ENCODE assay signal across 18 cellular contexts in the genomic region with DNA sequence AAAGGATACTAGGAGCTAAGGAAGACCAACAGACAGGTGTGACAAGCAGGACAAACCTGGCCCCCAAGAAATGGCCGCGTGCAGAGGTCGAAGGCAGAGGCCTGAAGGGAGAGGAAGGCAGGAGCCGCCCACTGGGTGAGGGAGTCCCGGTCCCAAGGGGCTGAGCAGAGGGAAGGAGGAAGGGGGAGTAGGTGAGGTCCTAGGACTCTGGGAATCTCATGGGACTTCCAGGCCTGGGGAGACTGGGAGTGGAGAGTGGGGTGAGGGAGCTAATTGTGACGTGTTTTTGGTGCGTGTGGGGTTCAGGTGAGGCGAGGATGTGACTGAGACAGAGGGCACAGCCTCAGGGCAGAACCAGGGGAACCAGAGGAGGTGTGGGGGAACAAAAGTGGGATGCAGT. TPM values are rescaled to one million over a fixed set of nuclear protein-coding genes. Genes with fewer than 3 reads are reported as not detected.
DNase-seq lines count a peak whose midpoint lies in the region; ATAC-seq, FAIRE-seq and TF ChIP-seq lines count a peak whose summit lies in the region.
"Had no signal": no experiment of that assay in that cellular context is flagged by ENCODE, and none has a peak within 500 bp of the region (broad histone marks: within the 10 kb centered on the region; RNA-seq: fewer than 3 reads in every experiment).

No MANE protein-coding gene starts in this region.

- peaks cover 50 to 62% of the 10 kb centered on the region in 2 donors for H3K4me1 Mint-ChIP-seq in natural killer cell treated with Interleukin-12 subunit alpha and Interleukin-12 subunit beta and Interleukin-15 and Interleukin-18, amount 100 ng/mL, for 72 hours (ENCODE audit: low read depth in 2 of 2)
- H3K4me1 Mint-ChIP-seq in natural killer cell (peaks cover 0 to 5% of the 10 kb centered on the region in 2 donors), activated B cell treated with CpG ODN at 0.5 μM for 24 hours (peaks cover 13% of the 10 kb centered on the region)
- H3K4me1 Mint-ChIP-seq: immature natural killer cell had no signal

- ATAC-seq in natural killer cell treated with Interleukin-12 subunit alpha and Interleukin-12 subunit beta and Interleukin-15 and Interleukin-18, amount 100 ng/mL, for 72 hours = no peak
- ATAC-seq in natural killer cell (no peak), activated B cell treated with CpG ODN at 0.5 μM for 24 hours (ENCODE audit: low read depth) (no peak), K562 (no peak), HG02852 (IDR thresholded peaks at IDR 0.05; ENCODE audit: unreplicated experiment) (no peak), GM19324 (IDR thresholded peaks at IDR 0.05; ENCODE audit: low FRiP score, unreplicated experiment) (no peak)

- no peaks in the 10 kb centered on the region for H3K79me2 ChIP-seq in K562 (ENCODE audit: control insufficient read depth, insufficient read depth, low read length)

- CTCF ChIA-PET in activated B cell treated with CpG ODN at 0.5 μM for 24 hours (lab: Charles Lee) = interaction anchor here (0.9 kb wide), 1 partner anchor 10 kb away, joined by 4 read pairs; no protein-coding TSS in a partner anchor
- CTCF ChIA-PET in K562 (lab: Yijun Ruan, JAX; ENCODE audit: low intra/inter-chr PET ratio) = no interaction called here

- POLR2A ChIA-PET in activated B cell treated with CpG ODN at 0.5 μM for 24 hours (lab: Charles Lee) (no interaction called here), K562 (lab: Yijun Ruan, JAX) (no interaction called here)

- peaks cover under 1% of the 10 kb centered on the region for H3K9me3 Mint-ChIP-seq in natural killer cell treated with Interleukin-12 subunit alpha and Interleukin-12 subunit beta and Interleukin-15 and Interleukin-18, amount 100 ng/mL, for 72 hours
- H3K9me3 Mint-ChIP-seq in natural killer cell = no peaks in the 10 kb centered on the region
- no peaks in the 10 kb centered on the region for H3K9me3 Mint-ChIP-seq in activated B cell treated with CpG ODN at 0.5 μM for 24 hours
- H3K9me3 Mint-ChIP-seq: immature natural killer cell had no signal

- no peak overlapping the region for H3K4me3 ChIP-seq in K562
- H3K4me3 ChIP-seq: coronary artery, thyroid gland had no signal

- in situ Hi-C loops in K562 (cut with MboI) = loop anchor here (10.0 kb wide), 1 partner anchor 262 kb away; no protein-coding TSS in a partner anchor

- peaks cover 9 to 51% of the 10 kb centered on the region in 2 experiments; a peak in 4 of 5 replicates for H3K27me3 ChIP-seq in K562 (ENCODE audit: control insufficient read depth in 2 of 2, insufficient read depth in 2 of 2, low read length in 2 of 2)
- H3K27me3 ChIP-seq: thyroid gland had no signal

- TF ChIP-seq EP300 in K562 (IDR thresholded peaks at IDR 0.05; ENCODE audit: low read length) = no peak

- H3K27me3 Mint-ChIP-seq in natural killer cell treated with Interleukin-12 subunit alpha and Interleukin-12 subunit beta and Interleukin-15 and Interleukin-18, amount 100 ng/mL, for 72 hours = peaks cover 0 to 5% of the 10 kb centered on the region in 2 donors
- H3K27me3 Mint-ChIP-seq in natural killer cell (ENCODE audit: low read depth in 2 of 2) (no peaks in the 10 kb centered on the region), activated B cell treated with CpG ODN at 0.5 μM for 24 hours (no peaks in the 10 kb centered on the region)

- BruUV-seq in K562 (replicated peaks; lab: Mats Ljungman, UMichigan) = no TSS peak

- peak overlapping the region; percentile 78 to 90 for H3K27ac Mint-ChIP-seq in natural killer cell treated with Interleukin-12 subunit alpha and Interleukin-12 subunit beta and Interleukin-15 and Interleukin-18, amount 100 ng/mL, for 72 hours
- peak overlapping the region in 1 of 2 donors; percentile 46 for H3K27ac Mint-ChIP-seq in natural killer cell
- H3K27ac Mint-ChIP-seq in activated B cell treated with CpG ODN at 0.5 μM for 24 hours = peak overlapping the region; percentile 68

- DNase-seq in natural killer cell treated with Interleukin-12 subunit alpha and Interleukin-12 subunit beta and Interleukin-15 and Interleukin-18, amount 100 ng/mL, for 72 hours (ENCODE audit: low spot score) = no peak
- no peak for DNase-seq in natural killer cell
- DNase-seq in activated B cell treated with CpG ODN at 0.5 μM for 24 hours = no peak
- DNase-seq in K562 (ENCODE audit: extremely low read depth in 1 of 4, low spot score in 3 of 4) = no peak
- no peak for DNase-seq in SKM-1 treated with dmso at 0.1 percent for 144 hours (lab: John Stamatoyannopoulos, UW; ENCODE audit: unreplicated experiment)
- DNase-seq: immature natural killer cell, Karpas-422, NCI-H1048, NCI-H2081, occipital lobe, RPMI8226, thyroid gland had no signal

- H3K36me3 ChIP-seq in K562 (ENCODE audit: control insufficient read depth, insufficient read depth, low read length) = no peaks in the 10 kb centered on the region
- H3K36me3 ChIP-seq: thyroid gland had no signal

- no peak for TF ChIP-seq POLR2A in K562 (conservative IDR thresholded peaks at IDR 0.05)

- H3K4me1 ChIP-seq in K562 (replicated peaks in 1 of 2; ENCODE audit: control insufficient read depth in 2 of 2, insufficient read depth in 2 of 2, low read length in 2 of 2) = no peaks in the 10 kb centered on the region
- H3K4me1 ChIP-seq: thyroid gland had no signal

- no peak for TF ChIP-seq RAD21 in K562 (CRISPR knock-in tag; conservative IDR thresholded peaks at IDR 0.05 in 1 of 2, IDR thresholded peaks at IDR 0.05 in 1 of 2)

- H3K4me2 ChIP-seq in K562 (ENCODE audit: insufficient read depth, low read length) = no peak overlapping the region

- intact Hi-C loops in natural killer cell (cut with micrococcal nuclease) = no loop called here
- intact Hi-C loops in activated B cell treated with CpG ODN at 0.5 μM for 24 hours (cut with micrococcal nuclease) = no loop called here
- intact Hi-C loops in K562 (cut with micrococcal nuclease) = no loop called here

- H3K36me3 Mint-ChIP-seq in natural killer cell treated with Interleukin-12 subunit alpha and Interleukin-12 subunit beta and Interleukin-15 and Interleukin-18, amount 100 ng/mL, for 72 hours = peaks cover 4% of the 10 kb centered on the region
- H3K36me3 Mint-ChIP-seq in natural killer cell = no peaks in the 10 kb centered on the region
- no peaks in the 10 kb centered on the region for H3K36me3 Mint-ChIP-seq in activated B cell treated with CpG ODN at 0.5 μM for 24 hours (ENCODE audit: low read depth)

- no peaks in the 10 kb centered on the region for H3K9me3 ChIP-seq in K562 (replicated peaks; ENCODE audit: control insufficient read depth, insufficient read depth, low read depth, low read length)
- H3K9me3 ChIP-seq: thyroid gland had no signal

- peak overlapping the region; percentile 53 for H3K4me3 Mint-ChIP-seq in natural killer cell treated with Interleukin-12 subunit alpha and Interleukin-12 subunit beta and Interleukin-15 and Interleukin-18, amount 100 ng/mL, for 72 hours
- H3K4me3 Mint-ChIP-seq in natural killer cell (no peak overlapping the region), activated B cell treated with CpG ODN at 0.5 μM for 24 hours (no peak overlapping the region)
- H3K4me3 Mint-ChIP-seq: immature natural killer cell had no signal

- no peaks in the 10 kb centered on the region for H4K20me1 ChIP-seq in K562 (replicated peaks; ENCODE audit: control insufficient read depth, insufficient read depth, low read length)

- FAIRE-seq in K562 (lab: Jason Lieb, UNC) = no peak
- FAIRE-seq: endothelial cell of umbilical vein had no signal

- WGBS in K562 (ENCODE audit: insufficient coverage, low coverage, missing lambda C conversion rate) = 0% methylated on average over 5 of the region's 8 CpGs

- no peak overlapping the region for H3K9ac ChIP-seq in K562 (ENCODE audit: insufficient read depth in 1 of 2, low read depth in 2 of 2, low read length in 2 of 2)

- no peak overlapping the region for H2AFZ ChIP-seq in K562 (ENCODE audit: low read depth, low read length)

- no peak overlapping the region for H3K27ac ChIP-seq in K562 (ENCODE audit: extremely low read depth, low read depth, low read length)
- H3K27ac ChIP-seq: coronary artery, thyroid gland had no signal

- H3K9me1 ChIP-seq in K562 (ENCODE audit: control insufficient read depth, insufficient read depth, low read length) = no peaks in the 10 kb centered on the region

- TF ChIP-seq CTCF in natural killer cell (IDR thresholded peaks at IDR 0.05) = no peak
- no peak for TF ChIP-seq CTCF in activated B cell treated with CpG ODN at 0.5 μM for 24 hours (IDR thresholded peaks at IDR 0.05)
- no peak for TF ChIP-seq CTCF in K562 (IDR thresholded peaks at IDR 0.05 in 2 of 3, conservative IDR thresholded peaks at IDR 0.05 in 1 of 3; ENCODE audit: insufficient read depth in 2 of 3, low read depth in 1 of 3, low read length in 3 of 3)

RNA-seq across cellular contexts. Expression of a gene that starts 11.7 kb away (rescaled TPM):
- total RNA-seq in natural killer cell treated with Interleukin-12 subunit alpha and Interleukin-12 subunit beta and Interleukin-15 and Interleukin-18, amount 100 ng/mL, for 72 hours = 10 to 100 TPM in 1 of 2 donors, 1 to 10 TPM in 1; 5.3 to 21.2 TPM
- 1 to 10 TPM; 1.4 to 4.8 (median 2.1) TPM for total RNA-seq in natural killer cell
- total RNA-seq in activated B cell treated with CpG ODN at 0.5 μM for 24 hours = 11.7 and 12.5 TPM in 2 replicates
- 0.09 TPM in 1 of 2 replicates, not detected in the other for total RNA-seq in K562 (2011; cell fraction: chromatin; rRNA removed; ENCODE audit: low replicate concordance)
- total RNA-seq in K562 (2011; cell fraction: nucleolus; rRNA removed) = not detected in 2 replicates
- total RNA-seq in K562 (2011; cell fraction: nucleoplasm; rRNA removed) = not detected in 2 replicates
- total RNA-seq in K562 (2014; rRNA removed) = not detected in 2 replicates
- total RNA-seq in K562 (2014; rRNA removed; fragmentation: Illumina TruSeq; extraction: Trizol) = not detected in 2 replicates
- 0.11 TPM in 1 of 2 replicates, not detected in the other for total RNA-seq in K562 (2015; rRNA removed; fragmentation: Illumina TruSeq; extraction: Trizol)
- 1.5 and 3.2 TPM in 2 replicates for total RNA-seq in K562 (2021)
- 0.08 TPM in 1 of 2 replicates, not detected in the other for polyA plus RNA-seq in K562 (2011; rRNA removed)
- polyA plus RNA-seq in K562 (2011; cell fraction: cytosol; rRNA removed) = 0.15 TPM in 1 of 2 replicates, not detected in the other
- not detected in 2 replicates for polyA plus RNA-seq in K562 (2011; cell fraction: nucleus; rRNA removed)
- 0.11 and 0.13 TPM in 2 replicates for polyA plus RNA-seq in K562 (2012)
- polyA plus RNA-seq in K562 (2014; fragmentation: Illumina TruSeq; extraction: Trizol) = not detected in 2 replicates
- not detected for polyA plus RNA-seq in K562 (2014; fragmentation: Nextera tagmentation; extraction: Ambion mirVana)
- not detected in 2 replicates for polyA plus RNA-seq in K562 (2014; rRNA removed)
- not detected in 2 replicates for polyA minus RNA-seq in K562 (2011; rRNA and poly(A)+ RNA removed)
- polyA minus RNA-seq in K562 (2011; cell fraction: cytosol; rRNA and poly(A)+ RNA removed) = not detected in 2 replicates
- polyA minus RNA-seq in K562 (2011; cell fraction: nucleus; rRNA and poly(A)+ RNA removed) = 0.22 TPM in 1 of 2 replicates, not detected in the other

RNA-seq across cellular contexts. Expression of a gene that starts 44.5 kb away (rescaled TPM):
- 100 to 1,000 TPM; 219 to 220 TPM for total RNA-seq in natural killer cell treated with Interleukin-12 subunit alpha and Interleukin-12 subunit beta and Interleukin-15 and Interleukin-18, amount 100 ng/mL, for 72 hours
- total RNA-seq in natural killer cell (10 to 100 TPM; 12.6 to 32.5 (median 21.4) TPM), activated B cell treated with CpG ODN at 0.5 μM for 24 hours (160 and 171 TPM in 2 replicates), K562 (2014; rRNA removed) (1.0 and 3.4 TPM in 2 replicates), K562 (2014; rRNA removed; fragmentation: Illumina TruSeq; extraction: Trizol) (0.26 TPM in 1 of 2 replicates, not detected in the other), K562 (2015; rRNA removed; fragmentation: Illumina TruSeq; extraction: Trizol) (2.1 and 2.9 TPM in 2 replicates), K562 (2021) (0.31 and 0.49 TPM in 2 replicates)
- total RNA-seq in K562 (2011; cell fraction: chromatin; rRNA removed; ENCODE audit: low replicate concordance) = not detected in 2 replicates
- 0.50 TPM in 1 of 2 replicates, not detected in the other for total RNA-seq in K562 (2011; cell fraction: nucleolus; rRNA removed)
- total RNA-seq in K562 (2011; cell fraction: nucleoplasm; rRNA removed) = not detected in 2 replicates
- polyA plus RNA-seq in K562 (2011; rRNA removed) (0.32 TPM in 1 of 2 replicates, not detected in the other), K562 (2014; fragmentation: Illumina TruSeq; extraction: Trizol) (0.55 and 1.1 TPM in 2 replicates), K562 (2014; fragmentation: Nextera tagmentation; extraction: Ambion mirVana) (under 1 TPM; 0.13 to 0.28 TPM), K562 (2014; rRNA removed) (1.0 and 1.3 TPM in 2 replicates)
- polyA plus RNA-seq in K562 (2011; cell fraction: cytosol; rRNA removed) = 0.31 and 0.58 TPM in 2 replicates
- not detected in 2 replicates for polyA plus RNA-seq in K562 (2011; cell fraction: nucleus; rRNA removed)
- 1.8 and 2.3 TPM in 2 replicates for polyA plus RNA-seq in K562 (2012)
- not detected in 2 replicates for polyA minus RNA-seq in K562 (2011; rRNA and poly(A)+ RNA removed)
- not detected in 2 replicates for polyA minus RNA-seq in K562 (2011; cell fraction: cytosol; rRNA and poly(A)+ RNA removed)
- polyA minus RNA-seq in K562 (2011; cell fraction: nucleus; rRNA and poly(A)+ RNA removed) = not detected in 2 replicates
- total RNA-seq: Daoy, endothelial cell of umbilical vein, NCI-H460 had no signal
- polyA plus RNA-seq: endothelial cell of umbilical vein had no signal
